Comparison of ENCODE assay signal across 17 cellular contexts in genomic region chr10:72685264-72685921, GRCh38.
"Had no signal": no experiment of that assay in that cellular context is flagged by ENCODE, and none has a peak within 500 bp of the region (broad histone marks: within the 10 kb centered on the region; RNA-seq: fewer than 3 reads in every experiment).

No MANE protein-coding gene starts in this region.

- H3K27me3 ChIP-seq: cardiac muscle cell, pancreas, upper lobe of right lung had no signal

- H3K36me3 ChIP-seq: cardiac muscle cell, esophagus squamous epithelium, pancreas, upper lobe of right lung had no signal

- FAIRE-seq: colon, pancreas had no signal

- H3K27ac ChIP-seq: cardiac muscle cell, pancreas, upper lobe of right lung had no signal

- H3K36me3 Mint-ChIP-seq: activated CD4-positive, alpha-beta memory T cell treated with anti-CD3 and anti-CD28 coated beads for 36 hours; activated CD8-positive, alpha-beta memory T cell treated with anti-CD3 and anti-CD28 coated beads, Interleukin-2, amount 10 ng/mL, durations not matched to agents 7 days and 5 days; activated naive CD4-positive, alpha-beta T cell treated with anti-CD3 and anti-CD28 coated beads, Interleukin-2, amount 10 ng/mL, durations not matched to agents 7 days and 5 days; naive B cell had no signal

- H3K27ac Mint-ChIP-seq: activated CD4-positive, alpha-beta memory T cell treated with anti-CD3 and anti-CD28 coated beads for 36 hours; activated CD4-positive, alpha-beta T cell treated with anti-CD3 and anti-CD28 coated beads for 36 hours; activated CD8-positive, alpha-beta memory T cell treated with anti-CD3 and anti-CD28 coated beads, Interleukin-2, amount 10 ng/mL, durations not matched to agents 7 days and 5 days; activated naive CD4-positive, alpha-beta T cell treated with anti-CD3 and anti-CD28 coated beads, Interleukin-2, amount 10 ng/mL, durations not matched to agents 7 days and 5 days; T-helper 1 cell treated with Interleukin-12 subunit alpha and Interleukin-12 subunit beta and Interleukin-4 antibody, amounts not matched to agents 30 μg/mL and 1 μg/mL, for 36 hours had no signal

- H3K4me3 ChIP-seq: cardiac muscle cell, esophagus squamous epithelium, pancreas, upper lobe of right lung had no signal

- DNase-seq: activated CD4-positive, alpha-beta memory T cell treated with anti-CD3 and anti-CD28 coated beads for 36 hours; activated CD4-positive, alpha-beta T cell treated with anti-CD3 and anti-CD28 coated beads for 36 hours; activated CD8-positive, alpha-beta memory T cell treated with anti-CD3 and anti-CD28 coated beads, Interleukin-2, amount 10 ng/mL, durations not matched to agents 7 days and 5 days; activated naive CD4-positive, alpha-beta T cell treated with anti-CD3 and anti-CD28 coated beads, Interleukin-2, amount 10 ng/mL, durations not matched to agents 7 days and 5 days; activated T-cell treated with anti-CD3 and anti-CD28 coated beads, Interleukin-2, amount 50 U/mL, for 1 hour; esophagus squamous epithelium; glutamatergic neuron; mesendoderm; naive B cell; pancreas; stimulated activated CD4-positive, alpha-beta T cell treated with anti-CD3 and anti-CD28 coated beads, Interleukin-4, amount 100 ng/mL, for 1 hour; stimulated activated CD8-positive, alpha-beta memory T cell treated with anti-CD3 and anti-CD28 coated beads, Interleukin-4, amount 100 ng/mL, for 48 hours; stimulated activated naive CD4-positive, alpha-beta T cell treated with Interleukin-2 at 50 U/mL for 16 hours; upper lobe of right lung had no signal

- H3K4me3 Mint-ChIP-seq: activated CD4-positive, alpha-beta memory T cell treated with anti-CD3 and anti-CD28 coated beads for 36 hours; activated CD4-positive, alpha-beta T cell treated with anti-CD3 and anti-CD28 coated beads for 36 hours; activated CD8-positive, alpha-beta memory T cell treated with anti-CD3 and anti-CD28 coated beads, Interleukin-2, amount 10 ng/mL, durations not matched to agents 7 days and 5 days; activated naive CD4-positive, alpha-beta T cell treated with anti-CD3 and anti-CD28 coated beads, Interleukin-2, amount 10 ng/mL, durations not matched to agents 7 days and 5 days; naive B cell; T-helper 1 cell treated with Interleukin-12 subunit alpha and Interleukin-12 subunit beta and Interleukin-4 antibody, amounts not matched to agents 30 μg/mL and 1 μg/mL, for 36 hours had no signal

- ATAC-seq: activated CD4-positive, alpha-beta T cell treated with anti-CD3 and anti-CD28 coated beads for 36 hours; activated CD8-positive, alpha-beta memory T cell treated with anti-CD3 and anti-CD28 coated beads, Interleukin-2, amount 10 ng/mL, durations not matched to agents 7 days and 5 days; pancreas; upper lobe of right lung had no signal

- H3K9me3 Mint-ChIP-seq: activated CD4-positive, alpha-beta memory T cell treated with anti-CD3 and anti-CD28 coated beads for 36 hours; activated naive CD4-positive, alpha-beta T cell treated with anti-CD3 and anti-CD28 coated beads, Interleukin-2, amount 10 ng/mL, durations not matched to agents 7 days and 5 days; naive B cell; T-helper 1 cell treated with Interleukin-12 subunit alpha and Interleukin-12 subunit beta and Interleukin-4 antibody, amounts not matched to agents 30 μg/mL and 1 μg/mL, for 36 hours had no signal

- H3K4me1 Mint-ChIP-seq: naive B cell had no signal

- H3K9me3 ChIP-seq: esophagus squamous epithelium, pancreas, upper lobe of right lung had no signal
